ENCODE assay signal across 28 cellular contexts in genomic region chr10:68235591-68235990, GRCh38.
"Had no signal": no experiment of that assay in that cellular context is flagged by ENCODE, and none has a peak within 500 bp of the region (broad histone marks: within the 10 kb centered on the region; RNA-seq: fewer than 3 reads in every experiment).

No MANE protein-coding gene starts in this region.

- DNase-seq: activated CD4-positive, alpha-beta memory T cell treated with anti-CD3 and anti-CD28 coated beads, Interleukin-2, amount 10 ng/mL, durations not matched to agents 7 days and 5 days; activated CD4-positive, alpha-beta T cell treated with anti-CD3 and anti-CD28 coated beads for 1 hour; activated CD4-positive, alpha-beta T cell treated with anti-CD3 and anti-CD28 coated beads for 48 hours; activated CD4-positive, CD25-positive, alpha-beta regulatory T cell; activated CD8-positive, alpha-beta memory T cell treated with anti-CD3 and anti-CD28 coated beads for 24 hours; activated CD8-positive, alpha-beta memory T cell treated with anti-CD3 and anti-CD28 coated beads, Interleukin-2, amount 10 ng/mL, durations not matched to agents 7 days and 5 days; activated CD8-positive, alpha-beta memory T cell treated with anti-CD3 and anti-CD28 coated beads, Interleukin-2, amount 50 U/mL, for 48 hours; activated effector memory CD4-positive, alpha-beta T cell treated with Interleukin-2 at 50 U/mL for 16 hours; activated naive CD4-positive, alpha-beta T cell treated with anti-CD3 and anti-CD28 coated beads, Interleukin-2, amount 10 ng/mL, durations not matched to agents 7 days and 5 days; activated naive CD8-positive, alpha-beta T cell treated with anti-CD3 and anti-CD28 coated beads, Interleukin-2, amount 50 U/mL, for 24 hours; activated T-cell treated with anti-CD3 and anti-CD28 coated beads, Interleukin-2, amount 50 U/mL, for 48 hours; colonic mucosa; Karpas-422; KBM-7; NCI-H1105; NCI-H1417 treated with DMSO at 0.1 percent for 48 hours; NCI-H2029; NCI-H2227 treated with DMSO at 0.1 percent for 48 hours; NCI-H526; NK-92 treated with Interleukin-12 subunit alpha and Interleukin-12 subunit beta, amount 100 ng/mL, for 24 hours; Peyer's patch; RPMI8226; SHP77 treated with DMSO at 0.1 percent for 48 hours; SW 1271; T-helper 1 cell; T-helper 2 cell; T-helper 9 cell; WERI-Rb-1 had no signal
